Comparison of ENCODE assay signal across 7 cellular contexts in the genomic region with DNA sequence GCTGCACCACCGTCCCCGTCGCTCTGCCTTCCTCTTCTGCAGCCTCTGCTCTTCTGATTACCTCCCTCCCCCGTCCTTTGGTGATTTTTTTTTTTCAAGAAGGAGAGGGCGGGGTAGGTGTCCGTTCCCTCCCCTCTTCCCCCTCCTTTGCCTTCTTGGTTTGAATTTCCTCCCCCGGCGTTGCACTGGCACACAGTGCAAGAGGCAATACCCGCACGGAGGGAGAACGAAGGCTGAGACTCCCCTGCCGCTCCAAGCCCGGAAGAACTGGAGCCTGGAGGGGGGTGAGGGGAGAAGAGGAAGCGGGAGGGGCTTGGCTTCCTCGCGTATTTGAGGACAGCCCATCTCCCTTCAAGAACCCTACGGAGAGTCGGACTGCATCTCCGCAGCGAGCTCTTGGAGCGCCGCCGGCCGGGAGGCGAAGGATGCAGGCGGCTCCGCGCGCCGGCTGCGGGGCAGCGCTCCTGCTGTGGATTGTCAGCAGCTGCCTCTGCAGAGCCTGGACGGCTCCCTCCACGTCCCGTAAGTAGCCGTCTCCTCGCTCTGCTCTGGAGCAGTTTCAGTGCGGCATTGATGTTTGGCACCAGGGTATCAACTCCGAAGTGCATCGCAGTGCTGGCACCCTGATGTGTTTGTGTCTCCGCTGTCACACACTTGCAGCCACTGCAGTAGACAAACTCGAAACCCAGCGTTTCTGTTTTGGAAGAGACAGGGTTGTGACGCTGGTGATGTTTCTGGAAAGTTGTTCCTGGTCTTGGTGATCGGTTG. TPM values are rescaled to one million over a fixed set of nuclear protein-coding genes. Genes with fewer than 3 reads are reported as not detected.
DNase-seq lines count a peak whose midpoint lies in the region; ATAC-seq and TF ChIP-seq lines count a peak whose summit lies in the region.

A gene (plus strand): TSS at position 350 of the 768 bp plus-strand sequence. CDS start 76 bp downstream, at position 426.

- intact Hi-C loops in gastrocnemius medialis (cut with DNase I; ENCODE audit: low total_unique reads): no loop called here

- peaks cover 15% of the 10 kb centered on the region for H3K4me1 Mint-ChIP-seq in GM23338

- DNase-seq in GM23338 (ENCODE audit: low spot score) (peak; percentile 69), NCI-H187 treated with DMSO at 0.1 percent for 48 hours (lab: John Stamatoyannopoulos, UW) (peak; percentile 68), amniotic stem cell (lab: John Stamatoyannopoulos, UW) (peak; percentile 46), hepatocyte (ENCODE audit: low spot score) (peak; percentile 52), gastrocnemius medialis (no peak)

- H3K9me2 ChIP-seq in GM23338 (ENCODE audit: insufficient read depth) (no peaks in the 10 kb centered on the region), hepatocyte (replicated peaks; ENCODE audit: insufficient read depth) (no peaks in the 10 kb centered on the region)

- no peaks in the 10 kb centered on the region for H3F3A ChIP-seq in GM23338 (replicated peaks; ENCODE audit: low read depth)

- no peak for TF ChIP-seq POLR2A in gastrocnemius medialis (IDR thresholded peaks at IDR 0.05)

- H3K9me3 ChIP-seq in hepatocyte (ENCODE audit: low read depth) (no peaks in the 10 kb centered on the region), gastrocnemius medialis (no peaks in the 10 kb centered on the region)

- H4K20me1 ChIP-seq in GM23338 (replicated peaks; ENCODE audit: insufficient read depth) (no peaks in the 10 kb centered on the region), hepatocyte (ENCODE audit: insufficient read depth, poor library complexity, severe bottlenecking) (no peaks in the 10 kb centered on the region)

- H3K79me2 ChIP-seq in GM23338 (replicated peaks; ENCODE audit: insufficient read depth) (no peaks in the 10 kb centered on the region), hepatocyte (no peaks in the 10 kb centered on the region)

- peaks cover 18% of the 10 kb centered on the region for H3K27me3 Mint-ChIP-seq in GM23338 (ENCODE audit: insufficient read depth, low read depth, poor library complexity)

- H3K4me3 Mint-ChIP-seq in GM23338: peak within 1 kb of the TSS; percentile 88

- H3K4me1 ChIP-seq in GM23338 (ENCODE audit: insufficient read depth) (peaks cover 7% of the 10 kb centered on the region), hepatocyte (ENCODE audit: insufficient read depth) (peaks cover 4% of the 10 kb centered on the region), gastrocnemius medialis (no peaks in the 10 kb centered on the region)

- in situ Hi-C loops in gastrocnemius medialis (cut with MboI; ENCODE audit: low sequenced_read_pairs in 4 of 4): no loop called here

- H3K27ac ChIP-seq in GM23338 (ENCODE audit: low read depth) (no peak within 1 kb of the TSS), hepatocyte (no peak within 1 kb of the TSS), gastrocnemius medialis (no peak within 1 kb of the TSS)

- H3K4me2 ChIP-seq in GM23338: peak within 1 kb of the TSS; percentile 84
- peak within 1 kb of the TSS; percentile 87 for H3K4me2 ChIP-seq in hepatocyte

- H2AFZ ChIP-seq in GM23338 (peak within 1 kb of the TSS; percentile 92), hepatocyte (peak within 1 kb of the TSS; percentile 41)

- peaks cover 26% of the 10 kb centered on the region for H3K27me3 ChIP-seq in GM23338 (ENCODE audit: insufficient read depth)
- H3K27me3 ChIP-seq in hepatocyte: peaks cover 31% of the 10 kb centered on the region
- peaks cover 21 to 26% (median 25%) of the 10 kb centered on the region in 3 donors for H3K27me3 ChIP-seq in gastrocnemius medialis

- peak; percentile 73 for ATAC-seq in GM23338
- no peak for ATAC-seq in gastrocnemius medialis
- no peak for ATAC-seq in HG02798 (IDR thresholded peaks at IDR 0.05; ENCODE audit: poor library complexity, unreplicated experiment)
- ATAC-seq in HG03196 (IDR thresholded peaks at IDR 0.05; ENCODE audit: unreplicated experiment): no peak

- WGBS in hepatocyte (ENCODE audit: low lambda C conversion rate, missing lambda C conversion rate): 3% methylated on average over 40 of the region's 45 CpGs

- H3K27ac Mint-ChIP-seq in GM23338: no peak within 1 kb of the TSS

- H3K4me3 ChIP-seq in GM23338 (peak within 1 kb of the TSS; percentile 70), hepatocyte (peak within 1 kb of the TSS; percentile 56), gastrocnemius medialis (peak within 1 kb of the TSS in 3 of 4 donors; percentile 21 to 31 (median 24))

- peaks cover 12% of the 10 kb centered on the region; the same call in 2 of the 3 replicates for H3K9me3 Mint-ChIP-seq in GM23338

- no peaks in the 10 kb centered on the region for H3K36me3 Mint-ChIP-seq in GM23338 (ENCODE audit: low read depth)

- 0 out of 2 replicates have a peak, but pooled peaks cover 6% of the 10 kb centered on the region for H3K36me3 ChIP-seq in GM23338 (ENCODE audit: insufficient read depth)
- no peaks in the 10 kb centered on the region for H3K36me3 ChIP-seq in hepatocyte (replicated peaks; ENCODE audit: insufficient read depth, low read depth)
- H3K36me3 ChIP-seq in gastrocnemius medialis: no peaks in the 10 kb centered on the region

- TF ChIP-seq CTCF in GM23338 (conservative IDR thresholded peaks at IDR 0.05; ENCODE audit: low read depth in 2 of 2) (no peak), hepatocyte (IDR thresholded peaks at IDR 0.05; ENCODE audit: poor library complexity) (no peak), gastrocnemius medialis (IDR thresholded peaks at IDR 0.05 in 4 of 5, conservative IDR thresholded peaks at IDR 0.05 in 1 of 5) (no peak)

TF ChIP-seq in GM23338, 12 proteins besides CTCF, POLR2A, EP300 and RAD21 (continues in another document):
- TF ChIP-seq EZH2phosphoT487 (IDR thresholded peaks at IDR 0.05; ENCODE audit: unreplicated experiment): no peak
- TF ChIP-seq, protein P1, sequence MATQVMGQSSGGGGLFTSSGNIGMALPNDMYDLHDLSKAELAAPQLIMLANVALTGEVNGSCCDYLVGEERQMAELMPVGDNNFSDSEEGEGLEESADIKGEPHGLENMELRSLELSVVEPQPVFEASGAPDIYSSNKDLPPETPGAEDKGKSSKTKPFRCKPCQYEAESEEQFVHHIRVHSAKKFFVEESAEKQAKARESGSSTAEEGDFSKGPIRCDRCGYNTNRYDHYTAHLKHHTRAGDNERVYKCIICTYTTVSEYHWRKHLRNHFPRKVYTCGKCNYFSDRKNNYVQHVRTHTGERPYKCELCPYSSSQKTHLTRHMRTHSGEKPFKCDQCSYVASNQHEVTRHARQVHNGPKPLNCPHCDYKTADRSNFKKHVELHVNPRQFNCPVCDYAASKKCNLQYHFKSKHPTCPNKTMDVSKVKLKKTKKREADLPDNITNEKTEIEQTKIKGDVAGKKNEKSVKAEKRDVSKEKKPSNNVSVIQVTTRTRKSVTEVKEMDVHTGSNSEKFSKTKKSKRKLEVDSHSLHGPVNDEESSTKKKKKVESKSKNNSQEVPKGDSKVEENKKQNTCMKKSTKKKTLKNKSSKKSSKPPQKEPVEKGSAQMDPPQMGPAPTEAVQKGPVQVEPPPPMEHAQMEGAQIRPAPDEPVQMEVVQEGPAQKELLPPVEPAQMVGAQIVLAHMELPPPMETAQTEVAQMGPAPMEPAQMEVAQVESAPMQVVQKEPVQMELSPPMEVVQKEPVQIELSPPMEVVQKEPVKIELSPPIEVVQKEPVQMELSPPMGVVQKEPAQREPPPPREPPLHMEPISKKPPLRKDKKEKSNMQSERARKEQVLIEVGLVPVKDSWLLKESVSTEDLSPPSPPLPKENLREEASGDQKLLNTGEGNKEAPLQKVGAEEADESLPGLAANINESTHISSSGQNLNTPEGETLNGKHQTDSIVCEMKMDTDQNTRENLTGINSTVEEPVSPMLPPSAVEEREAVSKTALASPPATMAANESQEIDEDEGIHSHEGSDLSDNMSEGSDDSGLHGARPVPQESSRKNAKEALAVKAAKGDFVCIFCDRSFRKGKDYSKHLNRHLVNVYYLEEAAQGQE (IDR thresholded peaks at IDR 0.05; ENCODE audit: unreplicated experiment): peak; percentile 32

RNA-seq across cellular contexts. Expression of the gene that starts here (rescaled TPM):
- total RNA-seq in GM23338 (2014; rRNA removed; shearing (Covaris generic)): 34.0 and 38.2 TPM in 2 replicates
- polyA plus RNA-seq in GM23338 (2016; fragmentation: Nextera tagmentation; extraction: Ambion mirVana) (43.9 and 61.3 TPM in 2 replicates), hepatocyte (7.4 and 7.5 TPM in 2 replicates)
- total RNA-seq in hepatocyte (14.6 and 14.7 TPM in 2 replicates), gastrocnemius medialis (not detected)

Comparison
In these comparisons a context has a peak if more than half of its experiments do, and no peak if none do; other contexts are left out.
1. RNA of the gene that starts here (total RNA-seq): 34.0 to 38.2 TPM in GM23338 and 14.6 to 14.7 TPM in hepatocyte; not detected in gastrocnemius medialis; every median in the first group is over 10 times any median in the second.
2. DNase-seq: peak in GM23338 (single experiment), NCI-H187 treated with DMSO at 0.1 percent for 48 hours (single experiment), amniotic stem cell (single experiment) and hepatocyte (single experiment); none in gastrocnemius medialis (0 of 2).
3. Peak in every context shown above with its lines, with median percentiles within 50 percentile points of each other: H3K4me3 ChIP-seq.